Comparison of ENCODE assay signal across 2 cellular contexts in the genomic region with DNA sequence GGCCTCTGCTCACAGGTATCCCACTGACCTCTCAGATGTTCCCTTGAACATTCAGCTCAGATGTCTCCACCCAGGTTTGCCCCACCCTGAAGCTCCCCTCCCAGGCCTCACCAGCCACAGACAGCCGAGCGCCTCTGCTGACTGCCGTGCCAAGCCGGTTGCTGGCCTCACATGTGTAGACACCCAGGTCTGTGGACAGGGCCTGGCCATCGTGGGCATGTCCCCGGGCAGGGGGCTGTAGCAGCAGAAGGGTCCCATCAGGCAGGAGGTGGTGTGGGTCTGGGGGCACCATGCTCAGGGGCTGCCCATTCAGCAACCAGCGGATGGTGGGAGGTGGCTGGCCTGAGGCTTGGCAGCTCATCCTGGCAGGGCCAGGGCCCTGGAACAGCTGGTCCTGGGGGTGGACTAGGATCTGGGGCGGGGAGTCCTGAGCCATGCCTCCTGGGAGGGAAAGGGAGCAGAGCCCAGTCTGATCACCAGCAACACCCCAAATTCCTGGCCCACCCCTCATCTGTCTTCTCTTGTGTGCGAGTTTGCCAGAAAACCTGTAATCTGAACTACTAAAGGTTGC.
TF ChIP-seq lines count a peak whose summit lies in the region.

No MANE protein-coding gene starts in this region.

TF ChIP-seq in SK-N-SH, 30 proteins besides CTCF, POLR2A, EP300 and RAD21 (continued from another document):
- TF ChIP-seq, protein P1, sequence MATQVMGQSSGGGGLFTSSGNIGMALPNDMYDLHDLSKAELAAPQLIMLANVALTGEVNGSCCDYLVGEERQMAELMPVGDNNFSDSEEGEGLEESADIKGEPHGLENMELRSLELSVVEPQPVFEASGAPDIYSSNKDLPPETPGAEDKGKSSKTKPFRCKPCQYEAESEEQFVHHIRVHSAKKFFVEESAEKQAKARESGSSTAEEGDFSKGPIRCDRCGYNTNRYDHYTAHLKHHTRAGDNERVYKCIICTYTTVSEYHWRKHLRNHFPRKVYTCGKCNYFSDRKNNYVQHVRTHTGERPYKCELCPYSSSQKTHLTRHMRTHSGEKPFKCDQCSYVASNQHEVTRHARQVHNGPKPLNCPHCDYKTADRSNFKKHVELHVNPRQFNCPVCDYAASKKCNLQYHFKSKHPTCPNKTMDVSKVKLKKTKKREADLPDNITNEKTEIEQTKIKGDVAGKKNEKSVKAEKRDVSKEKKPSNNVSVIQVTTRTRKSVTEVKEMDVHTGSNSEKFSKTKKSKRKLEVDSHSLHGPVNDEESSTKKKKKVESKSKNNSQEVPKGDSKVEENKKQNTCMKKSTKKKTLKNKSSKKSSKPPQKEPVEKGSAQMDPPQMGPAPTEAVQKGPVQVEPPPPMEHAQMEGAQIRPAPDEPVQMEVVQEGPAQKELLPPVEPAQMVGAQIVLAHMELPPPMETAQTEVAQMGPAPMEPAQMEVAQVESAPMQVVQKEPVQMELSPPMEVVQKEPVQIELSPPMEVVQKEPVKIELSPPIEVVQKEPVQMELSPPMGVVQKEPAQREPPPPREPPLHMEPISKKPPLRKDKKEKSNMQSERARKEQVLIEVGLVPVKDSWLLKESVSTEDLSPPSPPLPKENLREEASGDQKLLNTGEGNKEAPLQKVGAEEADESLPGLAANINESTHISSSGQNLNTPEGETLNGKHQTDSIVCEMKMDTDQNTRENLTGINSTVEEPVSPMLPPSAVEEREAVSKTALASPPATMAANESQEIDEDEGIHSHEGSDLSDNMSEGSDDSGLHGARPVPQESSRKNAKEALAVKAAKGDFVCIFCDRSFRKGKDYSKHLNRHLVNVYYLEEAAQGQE (IDR thresholded peaks at IDR 0.05; ENCODE audit: low read depth, low read length): no peak
- no peak for TF ChIP-seq TAF1 (IDR thresholded peaks at IDR 0.05; ENCODE audit: borderline replicate concordance, low read depth, low read length)

TF ChIP-seq in SK-N-SH treated with all-trans-retinoic acid at 6 μM for 48 hours, 23 proteins besides CTCF, POLR2A, EP300 and RAD21 (continued from another document):
- TF ChIP-seq, protein P2, sequence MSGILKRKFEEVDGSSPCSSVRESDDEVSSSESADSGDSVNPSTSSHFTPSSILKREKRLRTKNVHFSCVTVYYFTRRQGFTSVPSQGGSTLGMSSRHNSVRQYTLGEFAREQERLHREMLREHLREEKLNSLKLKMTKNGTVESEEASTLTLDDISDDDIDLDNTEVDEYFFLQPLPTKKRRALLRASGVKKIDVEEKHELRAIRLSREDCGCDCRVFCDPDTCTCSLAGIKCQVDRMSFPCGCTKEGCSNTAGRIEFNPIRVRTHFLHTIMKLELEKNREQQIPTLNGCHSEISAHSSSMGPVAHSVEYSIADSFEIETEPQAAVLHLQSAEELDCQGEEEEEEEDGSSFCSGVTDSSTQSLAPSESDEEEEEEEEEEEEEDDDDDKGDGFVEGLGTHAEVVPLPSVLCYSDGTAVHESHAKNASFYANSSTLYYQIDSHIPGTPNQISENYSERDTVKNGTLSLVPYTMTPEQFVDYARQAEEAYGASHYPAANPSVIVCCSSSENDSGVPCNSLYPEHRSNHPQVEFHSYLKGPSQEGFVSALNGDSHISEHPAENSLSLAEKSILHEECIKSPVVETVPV (CRISPR knock-in tag; IDR thresholded peaks at IDR 0.05): no peak
- TF ChIP-seq SNAI2 (CRISPR knock-in tag; IDR thresholded peaks at IDR 0.05) (no peak), ARNTL (CRISPR knock-in tag; IDR thresholded peaks at IDR 0.05; ENCODE audit: borderline replicate concordance, low read depth) (no peak), ZNF565 (CRISPR knock-in tag; conservative IDR thresholded peaks at IDR 0.05; ENCODE audit: low read depth) (no peak), ESRRG (CRISPR knock-in tag; IDR thresholded peaks at IDR 0.05) (no peak)
- TF ChIP-seq, protein P3, sequence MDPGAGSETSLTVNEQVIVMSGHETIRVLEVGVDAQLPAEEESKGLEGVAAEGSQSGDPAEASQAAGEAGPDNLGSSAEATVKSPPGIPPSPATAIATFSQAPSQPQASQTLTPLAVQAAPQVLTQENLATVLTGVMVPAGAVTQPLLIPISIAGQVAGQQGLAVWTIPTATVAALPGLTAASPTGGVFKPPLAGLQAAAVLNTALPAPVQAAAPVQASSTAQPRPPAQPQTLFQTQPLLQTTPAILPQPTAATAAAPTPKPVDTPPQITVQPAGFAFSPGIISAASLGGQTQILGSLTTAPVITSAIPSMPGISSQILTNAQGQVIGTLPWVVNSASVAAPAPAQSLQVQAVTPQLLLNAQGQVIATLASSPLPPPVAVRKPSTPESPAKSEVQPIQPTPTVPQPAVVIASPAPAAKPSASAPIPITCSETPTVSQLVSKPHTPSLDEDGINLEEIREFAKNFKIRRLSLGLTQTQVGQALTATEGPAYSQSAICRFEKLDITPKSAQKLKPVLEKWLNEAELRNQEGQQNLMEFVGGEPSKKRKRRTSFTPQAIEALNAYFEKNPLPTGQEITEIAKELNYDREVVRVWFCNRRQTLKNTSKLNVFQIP (CRISPR knock-in tag; IDR thresholded peaks at IDR 0.05; ENCODE audit: borderline replicate concordance, low read depth): no peak
